8 cellular contexts compared by ENCODE assay signal in the genomic region with DNA sequence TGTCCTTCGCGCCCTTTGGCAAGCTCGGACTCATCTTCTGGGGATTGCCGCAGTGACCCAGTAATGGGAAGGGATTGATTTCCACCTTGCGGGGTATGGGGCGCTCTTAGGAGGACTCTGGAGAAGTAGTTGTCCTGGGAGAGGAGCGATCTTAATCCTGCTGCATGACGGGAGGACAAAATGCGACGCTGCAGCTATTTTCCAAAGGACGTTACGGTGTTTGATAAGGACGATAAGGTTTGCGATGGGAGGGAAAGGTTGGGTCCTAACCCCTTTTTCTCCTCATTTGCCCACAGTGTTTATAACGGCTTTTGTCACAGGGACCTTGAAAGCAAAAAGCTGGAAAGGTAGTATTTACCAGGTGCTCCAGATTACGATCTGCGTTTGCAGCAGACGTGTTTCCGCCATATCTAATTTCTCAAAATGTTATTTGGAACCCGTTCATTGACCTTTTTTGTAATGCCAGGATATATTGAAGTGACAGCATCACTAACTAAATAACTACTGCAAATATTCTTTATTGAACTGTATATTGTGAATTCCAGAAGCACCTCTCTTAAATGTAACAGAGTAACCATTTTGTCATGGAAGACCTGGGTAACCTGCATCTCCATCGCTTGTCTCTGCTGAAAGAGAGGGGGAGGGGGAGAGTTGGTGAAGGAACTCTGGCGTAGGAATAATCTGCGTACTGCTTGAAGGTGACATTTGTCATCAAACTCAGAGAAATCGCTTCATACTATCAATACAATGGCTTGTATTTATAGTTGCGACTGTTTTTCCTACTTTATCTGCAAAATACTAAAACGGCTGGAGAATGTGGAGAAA. TPM values are rescaled to one million over a fixed set of nuclear protein-coding genes. Genes with fewer than 3 reads are reported as not detected.
A peak's percentile ranks its signal among the peaks of the same experiment; 100 is the strongest.
DNase-seq lines count a peak whose midpoint lies in the region; ATAC-seq, FAIRE-seq and TF ChIP-seq lines count a peak whose summit lies in the region.

No MANE protein-coding gene starts in this region.

- H3K4me3 ChIP-seq in SK-N-SH (ENCODE audit: low read depth in 2 of 2, low read length in 1 of 2): peak overlapping the region; percentile 97 to 100
- peak overlapping the region; percentile 77 for H3K4me3 ChIP-seq in neuron (ENCODE audit: low read length)

- H3K27me3 ChIP-seq in SK-N-SH (ENCODE audit: insufficient read depth) (no peaks in the 10 kb centered on the region), neuron (ENCODE audit: insufficient read depth, low read length) (no peaks in the 10 kb centered on the region)

- H3K4me1 ChIP-seq in SK-N-SH (ENCODE audit: control insufficient read depth in 1 of 2, insufficient read depth in 2 of 2, low read depth in 1 of 2, low read length in 1 of 2) (peaks cover 6 to 11% of the 10 kb centered on the region in 2 experiments), neuron (ENCODE audit: insufficient read depth, low read length) (peaks cover 35% of the 10 kb centered on the region)

- H3K9me2 ChIP-seq in SK-N-SH: no peaks in the 10 kb centered on the region

- peaks cover 85% of the 10 kb centered on the region for H3K79me2 ChIP-seq in SK-N-SH (ENCODE audit: insufficient read depth)

- no peaks in the 10 kb centered on the region for H3K27me3 Mint-ChIP-seq in activated T-cell treated with anti-CD3 and anti-CD28 coated beads, Interleukin-2, amount 50 U/mL, for 4 hours (ENCODE audit: low read depth)

- TF ChIP-seq CTCF in SK-N-SH (IDR thresholded peaks at IDR 0.05): no peak

- POLR2A ChIA-PET in SK-N-SH (lab: Yijun Ruan, JAX): interaction anchor here (0.6 to 1.7 kb wide), 5 partner anchors 11 to 829 kb away, joined by 3 to 10 read pairs (median 4); a partner anchor contains a TSS

- H3K9ac ChIP-seq in SK-N-SH: peak overlapping the region; percentile 75

- peak overlapping the region; percentile 79 for H3K4me2 ChIP-seq in SK-N-SH

- no peaks in the 10 kb centered on the region for H3K9me3 ChIP-seq in SK-N-SH
- H3K9me3 ChIP-seq in neuron (ENCODE audit: low read length): no peaks in the 10 kb centered on the region

- peaks cover 8% of the 10 kb centered on the region for H3K36me3 Mint-ChIP-seq in activated T-cell treated with anti-CD3 and anti-CD28 coated beads, Interleukin-2, amount 50 U/mL, for 4 hours (ENCODE audit: insufficient read depth)

- TF ChIP-seq RAD21 in SK-N-SH (IDR thresholded peaks at IDR 0.05; ENCODE audit: low read length): no peak

- peak overlapping the region; percentile 89 to 93; a peak in 3 of 4 replicates for H3K27ac ChIP-seq in SK-N-SH (ENCODE audit: low read depth in 2 of 2, low read length in 1 of 2)

- CTCF ChIA-PET in SK-N-SH (lab: Yijun Ruan, JAX): interaction anchor here (1.1 to 2.0 kb wide), 3 partner anchors 17 to 272 kb away, joined by 3 to 4 read pairs (median 3); no protein-coding TSS in a partner anchor

- no peak for DNase-seq in activated T-cell treated with anti-CD3 and anti-CD28 coated beads, Interleukin-2, amount 50 U/mL, for 4 hours
- no peak for DNase-seq in activated T-cell treated with anti-CD3 and anti-CD28 coated beads, Interleukin-2, amount 50 U/mL, for 1 hour
- DNase-seq in SK-N-SH (peak; percentile 19), RCC 7860 (ENCODE audit: low spot score) (no peak), islet precursor cell (no peak)

- H3K36me3 ChIP-seq in SK-N-SH (replicated peaks in 1 of 2; ENCODE audit: control insufficient read depth in 1 of 2, insufficient read depth in 2 of 2, low read length in 1 of 2) (peaks cover 10 to 20% of the 10 kb centered on the region in 2 experiments), neuron (ENCODE audit: insufficient read depth, low read length) (peaks cover 25% of the 10 kb centered on the region)

- H3F3A ChIP-seq in SK-N-SH (replicated peaks; ENCODE audit: insufficient read depth): no peaks in the 10 kb centered on the region

- H3K9me3 Mint-ChIP-seq in activated T-cell treated with anti-CD3 and anti-CD28 coated beads, Interleukin-2, amount 50 U/mL, for 4 hours: no peaks in the 10 kb centered on the region

- no peak for ATAC-seq in activated T-cell treated with anti-CD3 and anti-CD28 coated beads, Interleukin-2, amount 50 U/mL, for 4 hours
- ATAC-seq in HG03045 (IDR thresholded peaks at IDR 0.05; ENCODE audit: unreplicated experiment): peak; percentile 14
- peak; percentile 4 for ATAC-seq in esophagus mucosa

- H2AFZ ChIP-seq in SK-N-SH (ENCODE audit: low read depth): peak overlapping the region; percentile 80
- H2AFZ ChIP-seq in neuron (ENCODE audit: low read depth, low read length): peak overlapping the region; percentile 53

- TF ChIP-seq EP300 in SK-N-SH (IDR thresholded peaks at IDR 0.05; ENCODE audit: borderline replicate concordance in 1 of 2, low read depth in 1 of 2, low read length in 1 of 2): no peak

- H3K4me3 Mint-ChIP-seq in activated T-cell treated with anti-CD3 and anti-CD28 coated beads, Interleukin-2, amount 50 U/mL, for 4 hours: peak overlapping the region; percentile 99

- WGBS in SK-N-SH (ENCODE audit: low lambda C conversion rate): 3% methylated on average over 20 of the region's 26 CpGs

- H3K4me1 Mint-ChIP-seq in activated T-cell treated with anti-CD3 and anti-CD28 coated beads, Interleukin-2, amount 50 U/mL, for 4 hours (ENCODE audit: low read depth): peaks cover 36% of the 10 kb centered on the region

- no peaks in the 10 kb centered on the region for H4K20me1 ChIP-seq in SK-N-SH (ENCODE audit: insufficient read depth)

- FAIRE-seq in RCC 7860 (lab: Jason Lieb, UNC): no peak

TF ChIP-seq in SK-N-SH, 30 proteins besides CTCF, POLR2A, EP300 and RAD21:
- TF ChIP-seq GABPA (IDR thresholded peaks at IDR 0.05; ENCODE audit: low read depth) (no peak), FOXJ3 (CRISPR knock-in tag; IDR thresholded peaks at IDR 0.05) (0 out of 2 replicates have a peak, but pooled peaks have one; percentile 22), GATA2 (CRISPR knock-in tag; IDR thresholded peaks at IDR 0.05) (peak; percentile 41), YY1 (IDR thresholded peaks at IDR 0.05; ENCODE audit: low read depth) (0 out of 2 replicates have a peak, but pooled peaks have one; percentile 47)
TF ChIP-seq in SK-N-SH: peak in this region for 3.

RNA-seq across cellular contexts. Expression of a gene that starts 0.6 kb away (rescaled TPM):
- total RNA-seq in activated T-cell treated with anti-CD3 and anti-CD28 coated beads, Interleukin-2, amount 50 U/mL, for 4 hours: 100 to 1,000 TPM; 146 to 161 (median 150) TPM
- 201 and 267 TPM in 2 replicates for polyA plus RNA-seq in SK-N-SH (2012; rRNA removed)
- 279 and 297 TPM in 2 replicates for polyA plus RNA-seq in SK-N-SH (2012; cell fraction: cytosol; rRNA removed)
- 129 and 170 TPM in 2 replicates for polyA plus RNA-seq in SK-N-SH (2012; cell fraction: nucleus; rRNA removed)
- 123 TPM for total RNA-seq in esophagus mucosa

RNA-seq across cellular contexts. Expression of a gene that starts 1.1 kb away (rescaled TPM):
- 1 to 10 TPM; 3.5 to 7.5 (median 5.0) TPM for total RNA-seq in activated T-cell treated with anti-CD3 and anti-CD28 coated beads, Interleukin-2, amount 50 U/mL, for 4 hours
- 3.1 and 5.5 TPM in 2 replicates for polyA plus RNA-seq in SK-N-SH (2012; rRNA removed)
- 3.4 and 3.9 TPM in 2 replicates for polyA plus RNA-seq in SK-N-SH (2012; cell fraction: cytosol; rRNA removed)
- 6.9 and 8.3 TPM in 2 replicates for polyA plus RNA-seq in SK-N-SH (2012; cell fraction: nucleus; rRNA removed)
- total RNA-seq in esophagus mucosa: 5.3 TPM

Comparison
In these comparisons a context has a peak if more than half of its experiments do, and no peak if none do; other contexts are left out.
1. ATAC-seq: peak in HG03045 (single experiment) and esophagus mucosa (single experiment); none in activated T-cell treated with anti-CD3 and anti-CD28 coated beads, Interleukin-2, amount 50 U/mL, for 4 hours (0 of 2).